ENCODE assay signal across 8 cellular contexts in the genomic region with DNA sequence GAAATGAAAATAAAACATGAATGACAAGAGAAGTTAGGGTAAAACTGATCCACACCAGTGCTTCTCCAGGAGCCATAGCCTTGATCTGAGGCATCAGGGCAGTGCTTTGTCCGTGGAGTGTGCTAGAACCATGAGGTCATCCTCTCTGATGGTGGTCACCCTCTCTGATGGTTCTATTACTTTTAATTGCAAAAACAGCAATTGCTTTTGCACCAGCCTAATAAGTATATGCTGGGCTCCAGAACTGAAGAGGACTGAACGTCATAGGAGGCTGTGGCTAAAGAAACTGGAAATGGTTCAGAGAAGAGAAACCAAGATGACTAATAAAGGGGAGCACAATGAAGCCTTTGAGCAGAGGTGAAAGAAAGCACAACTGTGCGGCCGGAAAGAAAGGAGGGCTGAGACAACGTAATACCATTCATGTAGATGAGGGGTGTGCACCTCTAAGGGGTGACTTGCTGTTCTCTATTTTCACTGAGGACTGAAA. TPM values are rescaled to one million over a fixed set of nuclear protein-coding genes. Genes with fewer than 3 reads are reported as not detected.
A peak's percentile ranks its signal among the peaks of the same experiment; 100 is the strongest.
DNase-seq lines count a peak whose midpoint lies in the region; ATAC-seq and TF ChIP-seq lines count a peak whose summit lies in the region.

No MANE protein-coding gene starts in this region.

- H3K36me3 Mint-ChIP-seq in activated B cell treated with CpG ODN at 0.5 μM for 24 hours (ENCODE audit: low read depth) = no peaks in the 10 kb centered on the region

- peaks cover 1% of the 10 kb centered on the region for H3K27me3 Mint-ChIP-seq in activated B cell treated with CpG ODN at 0.5 μM for 24 hours

- peak; percentile 22 to 25 for DNase-seq in activated CD4-positive, alpha-beta T cell treated with anti-CD3 and anti-CD28 coated beads for 24 hours (ENCODE audit: low read depth in 2 of 2)
- DNase-seq in activated CD4-positive, alpha-beta T cell treated with anti-CD3 and anti-CD28 coated beads for 1 hour = no peak
- DNase-seq in activated B cell treated with CpG ODN at 0.5 μM for 24 hours (no peak), epithelial cell of prostate (ENCODE audit: low read depth, low spot score) (peak; percentile 95), NCI-H2107 (lab: John Stamatoyannopoulos, UW) (no peak), NCI-H1436 (lab: John Stamatoyannopoulos, UW) (no peak)
- DNase-seq in stimulated activated CD4-positive, alpha-beta T cell treated with anti-CD3 and anti-CD28 coated beads, Interleukin-2, amount 100 ng/mL, for 4 hours (ENCODE audit: low read depth) = peak; percentile 31

- POLR2A ChIA-PET in activated B cell treated with CpG ODN at 0.5 μM for 24 hours (lab: Charles Lee) = interaction anchor here (1.8 kb wide), 1 partner anchor 18 kb away, joined by 8 read pairs; the partner anchor contains the start of gene TMEM154

- CTCF ChIA-PET in activated B cell treated with CpG ODN at 0.5 μM for 24 hours (lab: Charles Lee) = interaction anchor here (1.2 kb wide), 1 partner anchor 9 kb away, joined by 3 read pairs; no protein-coding TSS in a partner anchor

- H3K27ac ChIP-seq in epithelial cell of prostate = peak overlapping the region; percentile 87

- peak overlapping the region; percentile 6 for H3K4me3 Mint-ChIP-seq in activated B cell treated with CpG ODN at 0.5 μM for 24 hours

- TF ChIP-seq CTCF in activated B cell treated with CpG ODN at 0.5 μM for 24 hours (IDR thresholded peaks at IDR 0.05) = no peak

- H3K4me1 Mint-ChIP-seq in activated B cell treated with CpG ODN at 0.5 μM for 24 hours = peaks cover 40% of the 10 kb centered on the region

- no peaks in the 10 kb centered on the region for H3K9me3 Mint-ChIP-seq in activated B cell treated with CpG ODN at 0.5 μM for 24 hours

- intact Hi-C loops in activated B cell treated with CpG ODN at 0.5 μM for 24 hours (cut with micrococcal nuclease) = loop anchor here (1.0 to 2.0 kb wide), 6 partner anchors 13 to 54 kb away; no protein-coding TSS in a partner anchor

- peak; percentile 93 for ATAC-seq in HG03097 (IDR thresholded peaks at IDR 0.05; ENCODE audit: low FRiP score, unreplicated experiment)
- ATAC-seq in activated B cell treated with CpG ODN at 0.5 μM for 24 hours (ENCODE audit: low read depth) = peak; percentile 95

- peak overlapping the region; percentile 60 for H3K27ac Mint-ChIP-seq in activated B cell treated with CpG ODN at 0.5 μM for 24 hours

RNA-seq across cellular contexts. Expression of gene TMEM154, which starts 17.0 kb away (rescaled TPM):
- 47.5 and 59.9 TPM in 2 replicates for total RNA-seq in activated B cell treated with CpG ODN at 0.5 μM for 24 hours

Comparison
In these comparisons a context has a peak if more than half of its experiments do, and no peak if none do; other contexts are left out.
1. DNase-seq: peak in activated CD4-positive, alpha-beta T cell treated with anti-CD3 and anti-CD28 coated beads for 24 hours (2 of 2), epithelial cell of prostate (single experiment) and stimulated activated CD4-positive, alpha-beta T cell treated with anti-CD3 and anti-CD28 coated beads, Interleukin-2, amount 100 ng/mL, for 4 hours (single experiment); none in activated CD4-positive, alpha-beta T cell treated with anti-CD3 and anti-CD28 coated beads for 1 hour (single experiment), activated B cell treated with CpG ODN at 0.5 μM for 24 hours (single experiment), NCI-H2107 (single experiment) and NCI-H1436 (single experiment).